11 cellular contexts compared by ENCODE assay signal in the genomic region with DNA sequence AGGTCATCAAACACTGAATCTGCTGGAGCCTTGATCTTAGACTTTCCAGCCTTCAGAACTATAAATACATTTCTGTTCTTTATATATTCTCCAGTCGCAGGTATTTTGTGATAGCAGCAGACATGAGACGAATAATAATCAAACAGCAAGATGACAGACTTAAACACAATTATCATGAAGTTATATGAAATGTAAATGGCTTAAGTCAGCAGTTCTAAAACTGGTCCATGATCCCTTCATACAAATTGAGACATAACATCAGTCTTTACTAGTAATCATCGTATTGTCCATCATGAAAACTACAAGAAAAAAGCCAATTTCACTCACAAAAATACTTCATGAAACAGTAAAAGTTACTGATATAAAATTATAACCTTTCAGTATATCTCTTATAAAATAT.
"Had no signal": no experiment of that assay in that cellular context is flagged by ENCODE, and none has a peak within 500 bp of the region (broad histone marks: within the 10 kb centered on the region; RNA-seq: fewer than 3 reads in every experiment).

No MANE protein-coding gene starts in this region.

- H3K4me2 ChIP-seq: GM23338 had no signal

- H3K27ac ChIP-seq: GM23248 had no signal

- H2AFZ ChIP-seq: GM23248, GM23338 had no signal

- H3K9me3 ChIP-seq: HAP-1 had no signal

- H3K9ac ChIP-seq: GM23248 had no signal

- H3K4me3 ChIP-seq: GM23248, GM23338, HAP-1 had no signal

- H3K36me3 ChIP-seq: HAP-1 had no signal

- H3K4me1 ChIP-seq: HAP-1 had no signal

- ATAC-seq: GM23338, HCT116 had no signal

- DNase-seq: GM23248, GOT3, H7, H9, HCEC 1CT, HFFc6 had no signal

- FAIRE-seq: H1, H54 had no signal
